ENCODE assay signal across 8 cellular contexts in the genomic region with DNA sequence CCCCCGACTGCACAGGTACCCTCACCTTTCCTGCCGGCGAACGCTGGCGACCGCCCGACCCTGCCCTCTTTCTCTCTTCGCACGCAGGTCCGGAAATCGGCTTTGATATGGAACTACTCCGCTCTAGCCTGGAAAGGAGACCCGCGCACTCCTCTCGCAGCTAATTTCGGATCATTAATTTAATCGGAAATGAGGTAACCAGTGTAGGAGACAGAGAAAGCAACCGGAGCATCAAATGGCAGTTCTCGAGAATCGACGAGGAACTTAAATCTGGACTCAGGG. TPM values are rescaled to one million over a fixed set of nuclear protein-coding genes. Genes with fewer than 3 reads are reported as not detected.
A peak's percentile ranks its signal among the peaks of the same experiment; 100 is the strongest.
DNase-seq lines count a peak whose midpoint lies in the region; ATAC-seq and TF ChIP-seq lines count a peak whose summit lies in the region.

No MANE protein-coding gene starts in this region.

- H3K27ac ChIP-seq in SK-N-MC: no peak overlapping the region
- peak overlapping the region; percentile 97 to 99 (median 98) for H3K27ac ChIP-seq in sigmoid colon

- no peak overlapping the region for H3K9ac ChIP-seq in SK-N-MC (ENCODE audit: insufficient read length)

- peak; percentile 2 for ATAC-seq in HG02884 (IDR thresholded peaks at IDR 0.05; ENCODE audit: unreplicated experiment)

- no peak for TF ChIP-seq CTCF in fibroblast of the aortic adventitia (IDR thresholded peaks at IDR 0.05; ENCODE audit: insufficient read depth, low read length)
- no peak for TF ChIP-seq CTCF in sigmoid colon (IDR thresholded peaks at IDR 0.05)

- H3K9me3 ChIP-seq in SK-N-MC (ENCODE audit: low read depth, low read length) (no peaks in the 10 kb centered on the region), sigmoid colon (no peaks in the 10 kb centered on the region)

- peaks cover 0 to 65% (median 51%) of the 10 kb centered on the region in 4 donors for H3K4me1 ChIP-seq in sigmoid colon

- peak; percentile 28 for DNase-seq in NCI-H2171 treated with DMSO at 0.1 percent for 48 hours (lab: John Stamatoyannopoulos, UW)
- no peak for DNase-seq in NCI-H2171 (lab: John Stamatoyannopoulos, UW)
- no peak for DNase-seq in SK-N-MC (ENCODE audit: low read depth, low spot score)
- DNase-seq in fibroblast of the aortic adventitia (ENCODE audit: low read depth): no peak
- DNase-seq in sigmoid colon: no peak
- no peak for DNase-seq in DMS114 treated with DMSO at 0.1 percent for 48 hours (lab: John Stamatoyannopoulos, UW; ENCODE audit: unreplicated experiment)
- DNase-seq in SHP77 treated with DMSO at 0.1 percent for 48 hours (lab: John Stamatoyannopoulos, UW): no peak

- no peak for TF ChIP-seq POLR2A in sigmoid colon (IDR thresholded peaks at IDR 0.05)

- H3K36me3 ChIP-seq in SK-N-MC (ENCODE audit: insufficient read depth, low read length): no peaks in the 10 kb centered on the region
- H3K36me3 ChIP-seq in sigmoid colon: no peaks in the 10 kb centered on the region

- intact Hi-C loops in sigmoid colon (cut with DNase I): loop anchor here (2.0 to 10.0 kb wide), 5 partner anchors 255 to 945 kb away; partner anchors contain the start of gene NUP153

- 0% methylated on average over 21 of the region's 21 CpGs for WGBS in sigmoid colon, 2 donors

- no peak for TF ChIP-seq EP300 in sigmoid colon (IDR thresholded peaks at IDR 0.05)

- H3K4me3 ChIP-seq in SK-N-MC: peak overlapping the region; percentile 91
- peak overlapping the region; percentile 79 for H3K4me3 ChIP-seq in fibroblast of the aortic adventitia (ENCODE audit: low read depth, low read length)
- H3K4me3 ChIP-seq in sigmoid colon: peak overlapping the region; percentile 80 to 96 (median 84)

- no peaks in the 10 kb centered on the region for H3K27me3 ChIP-seq in sigmoid colon

RNA-seq across cellular contexts. Expression of gene ATXN1, which starts 0.9 kb away (rescaled TPM):
- 31.8 and 39.3 TPM in 2 replicates for total RNA-seq in fibroblast of the aortic adventitia (ENCODE audit: low replicate concordance)
- total RNA-seq in sigmoid colon: 10 to 100 TPM; 37.7 to 95.3 (median 59.9) TPM
- polyA plus RNA-seq in sigmoid colon: 1 to 10 TPM; 4.8 to 8.6 (median 7.2) TPM
